ENCODE assay signal across 22 cellular contexts in the genomic region with DNA sequence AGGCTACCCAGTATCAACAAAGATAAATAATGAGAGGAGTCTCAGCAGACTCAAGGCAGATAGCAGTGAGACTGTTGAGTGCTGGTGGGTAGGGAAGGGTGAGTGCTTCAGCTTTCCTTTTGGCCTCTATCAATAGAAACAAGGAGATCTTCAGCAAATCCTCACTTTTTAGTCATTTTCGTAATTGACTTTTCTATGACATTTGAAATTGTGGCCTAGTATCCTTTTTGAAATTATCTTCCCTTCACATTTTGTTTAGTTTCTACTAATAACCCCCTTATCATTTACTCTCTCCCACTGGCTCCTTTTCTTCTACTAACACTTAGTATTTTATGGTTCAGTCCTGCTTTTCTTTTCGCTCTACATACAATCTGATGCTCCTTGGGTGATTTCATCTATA.
"Had no signal": no experiment of that assay in that cellular context is flagged by ENCODE, and none has a peak within 500 bp of the region (broad histone marks: within the 10 kb centered on the region; RNA-seq: fewer than 3 reads in every experiment).

No MANE protein-coding gene starts in this region.

- H3K4me3 Mint-ChIP-seq: naive thymus-derived CD4-positive, alpha-beta T cell; stimulated activated memory B cell treated with anti-CD40 and anti-IgM and Interleukin-4, amounts not matched to agents 10 μg/mL and 1 μg/mL and 100 μg/mL, for 72 hours; stimulated activated naive CD8-positive, alpha-beta T cell treated with anti-CD3 and anti-CD28 coated beads, Interleukin-15, Interleukin-2, amounts not matched to agents 100 ng/mL and 50 ng/mL, for 24 hours had no signal

- H3K27me3 ChIP-seq: dorsolateral prefrontal cortex, heart left ventricle, neutrophil, spleen, testis, tibial nerve, upper lobe of right lung, vagina had no signal

- H3K9me3 Mint-ChIP-seq: naive thymus-derived CD4-positive, alpha-beta T cell; stimulated activated memory B cell treated with anti-CD40 and anti-IgM and Interleukin-4, amounts not matched to agents 10 μg/mL and 1 μg/mL and 100 μg/mL, for 72 hours; stimulated activated naive CD8-positive, alpha-beta T cell treated with anti-CD3 and anti-CD28 coated beads, Interleukin-15, Interleukin-2, amounts not matched to agents 100 ng/mL and 50 ng/mL, for 24 hours had no signal

- H3K27ac Mint-ChIP-seq: stimulated activated memory B cell treated with anti-CD40 and anti-IgM and Interleukin-4, amounts not matched to agents 10 μg/mL and 1 μg/mL and 100 μg/mL, for 72 hours; stimulated activated naive CD8-positive, alpha-beta T cell treated with anti-CD3 and anti-CD28 coated beads, Interleukin-15, Interleukin-2, amounts not matched to agents 100 ng/mL and 50 ng/mL, for 24 hours had no signal

- DNase-seq: dorsolateral prefrontal cortex; effector CD8-positive, alpha-beta T cell; heart left ventricle; hippocampal formation; kidney glomerular epithelial cell; naive thymus-derived CD4-positive, alpha-beta T cell; psoas muscle; retina; spleen; stimulated activated CD4-positive, alpha-beta T cell treated with anti-CD3 and anti-CD28 coated beads, Interleukin-15, amount 100 ng/mL, for 24 hours; stimulated activated CD4-positive, alpha-beta T cell treated with anti-CD3 and anti-CD28 coated beads, Interleukin-1b, Interleukin-23, amount 100 ng/mL, for 48 hours; stimulated activated CD4-positive, alpha-beta T cell treated with anti-CD3 and anti-CD28 coated beads, Interleukin-4, amount 100 ng/mL, for 24 hours; testis; upper lobe of right lung had no signal

- H3K4me1 ChIP-seq: heart left ventricle, psoas muscle, spleen, testis, tibial nerve, upper lobe of right lung, vagina had no signal

- H3K4me3 ChIP-seq: dorsolateral prefrontal cortex, heart left ventricle, psoas muscle, spleen, testis, tibial nerve, upper lobe of right lung, vagina had no signal

- H3K27me3 Mint-ChIP-seq: naive thymus-derived CD4-positive, alpha-beta T cell; stimulated activated memory B cell treated with anti-CD40 and anti-IgM and Interleukin-4, amounts not matched to agents 10 μg/mL and 1 μg/mL and 100 μg/mL, for 72 hours; stimulated activated naive CD8-positive, alpha-beta T cell treated with anti-CD3 and anti-CD28 coated beads, Interleukin-15, Interleukin-2, amounts not matched to agents 100 ng/mL and 50 ng/mL, for 24 hours had no signal

- H3K27ac ChIP-seq: dorsolateral prefrontal cortex, heart left ventricle, neutrophil, psoas muscle, spleen, testis, tibial nerve, upper lobe of right lung, vagina had no signal

- ATAC-seq: esophagus mucosa; heart left ventricle; naive thymus-derived CD4-positive, alpha-beta T cell; psoas muscle; sciatic nerve; stimulated activated memory B cell treated with anti-CD40 and anti-IgM and Interleukin-4, amounts not matched to agents 10 μg/mL and 1 μg/mL and 100 μg/mL, for 72 hours; upper lobe of right lung had no signal

- FAIRE-seq: islet of Langerhans had no signal

- H3K9me3 ChIP-seq: heart left ventricle, neutrophil, psoas muscle, spleen, testis, tibial nerve, upper lobe of right lung, vagina had no signal
